18 cellular contexts compared by ENCODE assay signal in the genomic region with DNA sequence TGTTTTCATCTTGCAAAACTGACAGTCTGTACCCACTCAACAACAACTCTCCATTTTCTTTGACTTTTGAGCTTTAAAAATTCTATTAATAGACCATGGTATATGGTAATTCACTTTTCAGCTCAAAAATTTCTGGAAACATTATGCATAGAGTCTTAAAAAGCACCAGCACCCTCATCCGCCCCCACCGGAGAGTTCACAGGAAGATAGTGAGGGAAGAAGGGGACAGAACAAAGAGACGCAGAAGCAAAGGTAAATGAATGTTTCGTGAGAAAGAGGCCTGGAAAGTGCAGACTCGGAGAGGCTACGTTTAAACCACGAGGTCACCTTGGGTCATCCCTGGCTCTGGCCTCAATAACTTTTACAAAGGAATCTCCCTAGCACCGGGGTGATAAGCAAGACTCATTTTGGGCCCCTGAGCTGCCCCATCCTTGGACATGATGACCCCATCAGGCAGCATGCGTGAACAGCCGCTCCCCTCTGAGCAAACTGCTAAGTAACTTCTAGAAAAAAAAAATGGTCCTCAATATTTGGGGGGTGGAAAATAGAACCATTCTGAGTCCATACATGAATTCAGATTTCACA.
A peak's percentile ranks its signal among the peaks of the same experiment; 100 is the strongest.
DNase-seq lines count a peak whose midpoint lies in the region; TF ChIP-seq lines count a peak whose summit lies in the region.
"Had no signal": no experiment of that assay in that cellular context is flagged by ENCODE, and none has a peak within 500 bp of the region (broad histone marks: within the 10 kb centered on the region; RNA-seq: fewer than 3 reads in every experiment).

No MANE protein-coding gene starts in this region.

- H3K36me3 Mint-ChIP-seq in osteocyte (ENCODE audit: unreplicated experiment) (no peaks in the 10 kb centered on the region), type B pancreatic cell (peaks cover 3% of the 10 kb centered on the region)
- no peaks in the 10 kb centered on the region for H3K36me3 Mint-ChIP-seq in activated T-helper 2 cell treated with anti-CD3 and anti-CD28 coated beads, Interferon-gamma antibody, Interleukin-2, Interleukin-4, amounts not matched to agents 10 μg/mL and 5 μg/mL and 100 μg/mL, durations not matched to agents 14 hours and 24 hours and 36 hours (ENCODE audit: low read depth)
- H3K36me3 Mint-ChIP-seq: CD8-positive, alpha-beta T cell had no signal

- H3K27me3 Mint-ChIP-seq in osteocyte (ENCODE audit: unreplicated experiment) = no peaks in the 10 kb centered on the region
- peaks cover 3% of the 10 kb centered on the region for H3K27me3 Mint-ChIP-seq in type B pancreatic cell
- peaks cover 5% of the 10 kb centered on the region for H3K27me3 Mint-ChIP-seq in activated T-helper 2 cell treated with anti-CD3 and anti-CD28 coated beads, Interferon-gamma antibody, Interleukin-2, Interleukin-4, amounts not matched to agents 10 μg/mL and 5 μg/mL and 100 μg/mL, durations not matched to agents 14 hours and 24 hours and 36 hours (ENCODE audit: low read depth)

- DNase-seq in H7 = peak; percentile 18
- DNase-seq in head of caudate nucleus = peak in 32 of 42 donors; percentile 8 to 74 (median 42)
- peak; percentile 46 for DNase-seq in osteocyte (ENCODE audit: extremely low spot score, unreplicated experiment)
- peak; percentile 27 for DNase-seq in type B pancreatic cell (ENCODE audit: extremely low spot score, unreplicated experiment)
- no peak for DNase-seq in NCI-H748 (lab: John Stamatoyannopoulos, UW; ENCODE audit: unreplicated experiment)
- no peak for DNase-seq in NCI-H2081 (lab: John Stamatoyannopoulos, UW)
- DNase-seq in activated T-helper 2 cell treated with anti-CD3 and anti-CD28 coated beads, Interferon-gamma antibody, Interleukin-2, Interleukin-4, amounts not matched to agents 10 μg/mL and 5 μg/mL and 100 μg/mL, durations not matched to agents 14 hours and 24 hours and 36 hours (ENCODE audit: low spot score) = no peak
- no peak for DNase-seq in middle frontal gyrus (ENCODE audit: extremely low spot score, low spot score)
- DNase-seq: 8988T; Calu3; CD8-positive, alpha-beta T cell; DMS79 treated with DMSO at 0.1 percent for 48 hours; GF-D8; GM23248; HCEC 1CT; IMR-90 had no signal

- TF ChIP-seq CTCF in osteocyte (IDR thresholded peaks at IDR 0.05) (no peak), type B pancreatic cell (conservative IDR thresholded peaks at IDR 0.05) (no peak)

- H3K27ac Mint-ChIP-seq in osteocyte (ENCODE audit: unreplicated experiment) (no peak overlapping the region), type B pancreatic cell (no peak overlapping the region)
- no peak overlapping the region for H3K27ac Mint-ChIP-seq in activated T-helper 2 cell treated with anti-CD3 and anti-CD28 coated beads, Interferon-gamma antibody, Interleukin-2, Interleukin-4, amounts not matched to agents 10 μg/mL and 5 μg/mL and 100 μg/mL, durations not matched to agents 14 hours and 24 hours and 36 hours
- H3K27ac Mint-ChIP-seq: B cell; CD8-positive, alpha-beta T cell had no signal

- H3K36me3 ChIP-seq in H7 (replicated peaks; ENCODE audit: control insufficient read depth, insufficient read depth, low read length) = no peaks in the 10 kb centered on the region
- H3K36me3 ChIP-seq: BLaER1 treated with 17β-estradiol and CSF1 and Interleukin-3, amounts not matched to agents 10 nM and 100 nM had no signal

- no peaks in the 10 kb centered on the region for H3K27me3 ChIP-seq in H7 (ENCODE audit: control insufficient read depth, insufficient read depth, low read length)

- intact Hi-C loops in head of caudate nucleus (cut with DNase I) = no loop called here
- intact Hi-C loops in activated T-helper 2 cell treated with anti-CD3 and anti-CD28 coated beads, Interferon-gamma antibody, Interleukin-2, Interleukin-4, amounts not matched to agents 10 μg/mL and 5 μg/mL and 100 μg/mL, durations not matched to agents 14 hours and 24 hours and 36 hours (cut with micrococcal nuclease) = no loop called here

- no peak overlapping the region for H3K4me3 ChIP-seq in H7 (ENCODE audit: insufficient read depth, low read depth, low read length)
- H3K4me3 ChIP-seq: BLaER1 treated with 17β-estradiol and CSF1 and Interleukin-3, amounts not matched to agents 10 nM and 100 nM; GM23248 had no signal

- H3K9me3 Mint-ChIP-seq in osteocyte (ENCODE audit: unreplicated experiment) = peaks cover 19% of the 10 kb centered on the region
- no peaks in the 10 kb centered on the region for H3K9me3 Mint-ChIP-seq in type B pancreatic cell
- H3K9me3 Mint-ChIP-seq in activated T-helper 2 cell treated with anti-CD3 and anti-CD28 coated beads, Interferon-gamma antibody, Interleukin-2, Interleukin-4, amounts not matched to agents 10 μg/mL and 5 μg/mL and 100 μg/mL, durations not matched to agents 14 hours and 24 hours and 36 hours = no peaks in the 10 kb centered on the region
- H3K9me3 Mint-ChIP-seq: CD8-positive, alpha-beta T cell had no signal

- H3K4me1 Mint-ChIP-seq in osteocyte (ENCODE audit: unreplicated experiment) (no peaks in the 10 kb centered on the region), type B pancreatic cell (ENCODE audit: unreplicated experiment) (peaks cover 4% of the 10 kb centered on the region)
- no peaks in the 10 kb centered on the region for H3K4me1 Mint-ChIP-seq in activated T-helper 2 cell treated with anti-CD3 and anti-CD28 coated beads, Interferon-gamma antibody, Interleukin-2, Interleukin-4, amounts not matched to agents 10 μg/mL and 5 μg/mL and 100 μg/mL, durations not matched to agents 14 hours and 24 hours and 36 hours (ENCODE audit: low read depth)
- H3K4me1 Mint-ChIP-seq: B cell had no signal

- H3K4me3 Mint-ChIP-seq in osteocyte (ENCODE audit: unreplicated experiment) (no peak overlapping the region), type B pancreatic cell (no peak overlapping the region)
- no peak overlapping the region for H3K4me3 Mint-ChIP-seq in activated T-helper 2 cell treated with anti-CD3 and anti-CD28 coated beads, Interferon-gamma antibody, Interleukin-2, Interleukin-4, amounts not matched to agents 10 μg/mL and 5 μg/mL and 100 μg/mL, durations not matched to agents 14 hours and 24 hours and 36 hours (ENCODE audit: low read depth)
- H3K4me3 Mint-ChIP-seq: B cell; CD8-positive, alpha-beta T cell had no signal

Comparison
In these comparisons a context has a peak if more than half of its experiments do, and no peak if none do; other contexts are left out.
1. DNase-seq: peak in H7 (single experiment), head of caudate nucleus (32 of 42), osteocyte (single experiment) and type B pancreatic cell (single experiment); none in NCI-H748 (single experiment), NCI-H2081 (0 of 2), activated T-helper 2 cell treated with anti-CD3 and anti-CD28 coated beads, Interferon-gamma antibody, Interleukin-2, Interleukin-4, amounts not matched to agents 10 μg/mL and 5 μg/mL and 100 μg/mL, durations not matched to agents 14 hours and 24 hours and 36 hours (single experiment) and middle frontal gyrus (single experiment).